Comparison of ENCODE assay signal across 8 cellular contexts in the genomic region with DNA sequence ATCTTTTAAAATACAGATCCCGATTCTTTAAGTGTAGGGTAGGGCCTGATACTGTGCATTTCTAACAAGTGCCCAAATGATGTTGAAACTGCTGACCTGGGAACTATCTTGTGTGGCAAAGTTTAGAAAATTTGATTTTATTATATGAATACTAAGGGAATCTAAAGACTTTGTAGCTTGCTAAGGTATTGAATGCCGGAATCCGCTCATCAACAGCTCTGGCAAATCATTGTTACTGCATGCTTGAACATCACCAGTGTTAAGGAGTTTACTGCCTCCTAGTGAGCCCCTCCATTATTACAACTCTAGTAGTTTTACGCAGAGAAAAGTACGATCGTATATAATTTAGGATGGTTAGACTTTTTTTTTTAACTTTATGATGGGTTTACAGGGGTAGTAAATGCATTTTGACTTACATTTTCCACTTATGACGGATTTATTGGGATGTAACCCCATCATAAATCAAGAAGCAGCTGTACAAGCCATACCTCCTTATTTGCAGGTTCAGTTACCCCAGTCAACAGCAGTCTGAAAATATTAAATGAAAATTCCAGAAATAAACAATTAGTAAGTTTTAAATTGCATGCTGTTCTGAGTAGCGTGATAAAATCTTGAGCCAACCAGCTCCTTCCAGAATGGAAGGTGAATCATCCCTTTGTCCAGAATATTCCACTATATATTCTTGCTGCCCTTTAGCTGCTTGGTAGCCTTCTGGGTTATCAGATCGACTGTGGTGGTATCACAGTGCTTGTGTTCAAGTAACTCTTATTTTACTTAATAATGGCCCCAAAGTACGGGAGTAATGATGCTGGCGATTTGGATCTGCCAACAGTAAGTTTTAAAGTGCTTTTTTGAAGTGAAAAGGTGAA. TPM values are rescaled to one million over a fixed set of nuclear protein-coding genes. Genes with fewer than 3 reads are reported as not detected.
A peak's percentile ranks its signal among the peaks of the same experiment; 100 is the strongest.
DNase-seq lines count a peak whose midpoint lies in the region; ATAC-seq lines count a peak whose summit lies in the region.

No MANE protein-coding gene starts in this region.

- peak overlapping the region; percentile 92 for H3K27ac Mint-ChIP-seq in activated T-helper 17 cell treated with anti-CD3 and anti-CD28 coated beads, Interleukin-2, amount 50 U/mL, for 72 hours
- H3K27ac Mint-ChIP-seq in natural killer cell treated with Interleukin-12 subunit alpha and Interleukin-12 subunit beta and Interleukin-15 and Interleukin-18, amount 100 ng/mL, for 72 hours, result peak overlapping the region; percentile 91 to 95

- peak; percentile 64 for ATAC-seq in GM21526 (IDR thresholded peaks at IDR 0.05; ENCODE audit: low FRiP score, unreplicated experiment)
- peak; percentile 42 for ATAC-seq in activated T-helper 17 cell treated with anti-CD3 and anti-CD28 coated beads, Interleukin-2, amount 50 U/mL, for 72 hours (replicated peaks)
- ATAC-seq in natural killer cell treated with Interleukin-12 subunit alpha and Interleukin-12 subunit beta and Interleukin-15 and Interleukin-18, amount 100 ng/mL, for 72 hours, result peak; percentile 74 to 79

- peaks cover 31% of the 10 kb centered on the region for H3K4me1 Mint-ChIP-seq in activated T-helper 17 cell treated with anti-CD3 and anti-CD28 coated beads, Interleukin-2, amount 50 U/mL, for 72 hours
- H3K4me1 Mint-ChIP-seq in natural killer cell treated with Interleukin-12 subunit alpha and Interleukin-12 subunit beta and Interleukin-15 and Interleukin-18, amount 100 ng/mL, for 72 hours (ENCODE audit: low read depth in 2 of 2), result peaks cover 23 to 37% of the 10 kb centered on the region in 2 donors

- H3K4me3 Mint-ChIP-seq in activated T-helper 17 cell treated with anti-CD3 and anti-CD28 coated beads, Interleukin-2, amount 50 U/mL, for 72 hours, result peak overlapping the region; percentile 88
- peak overlapping the region; percentile 92 for H3K4me3 Mint-ChIP-seq in natural killer cell treated with Interleukin-12 subunit alpha and Interleukin-12 subunit beta and Interleukin-15 and Interleukin-18, amount 100 ng/mL, for 72 hours

- DNase-seq in EH (ENCODE audit: low read depth) (peak; percentile 74), HT1080 (ENCODE audit: low read depth) (peak; percentile 69), NCI-H774 (lab: John Stamatoyannopoulos, UW) (peak; percentile 54), fibroblast of the conjunctiva (ENCODE audit: low read depth) (peak; percentile 79), ureter (ENCODE audit: low spot score) (no peak)
- DNase-seq in natural killer cell treated with Interleukin-12 subunit alpha and Interleukin-12 subunit beta and Interleukin-15 and Interleukin-18, amount 100 ng/mL, for 72 hours (ENCODE audit: low spot score), result no peak

- H3K9me3 Mint-ChIP-seq in activated T-helper 17 cell treated with anti-CD3 and anti-CD28 coated beads, Interleukin-2, amount 50 U/mL, for 72 hours, result no peaks in the 10 kb centered on the region
- H3K9me3 Mint-ChIP-seq in natural killer cell treated with Interleukin-12 subunit alpha and Interleukin-12 subunit beta and Interleukin-15 and Interleukin-18, amount 100 ng/mL, for 72 hours, result no peaks in the 10 kb centered on the region

- H3K36me3 Mint-ChIP-seq in activated T-helper 17 cell treated with anti-CD3 and anti-CD28 coated beads, Interleukin-2, amount 50 U/mL, for 72 hours (ENCODE audit: low read depth), result peaks cover 56% of the 10 kb centered on the region
- H3K36me3 Mint-ChIP-seq in natural killer cell treated with Interleukin-12 subunit alpha and Interleukin-12 subunit beta and Interleukin-15 and Interleukin-18, amount 100 ng/mL, for 72 hours, result peaks cover 12% of the 10 kb centered on the region

- H3K27me3 Mint-ChIP-seq in activated T-helper 17 cell treated with anti-CD3 and anti-CD28 coated beads, Interleukin-2, amount 50 U/mL, for 72 hours, result no peaks in the 10 kb centered on the region
- H3K27me3 Mint-ChIP-seq in natural killer cell treated with Interleukin-12 subunit alpha and Interleukin-12 subunit beta and Interleukin-15 and Interleukin-18, amount 100 ng/mL, for 72 hours, result no peaks in the 10 kb centered on the region

RNA-seq across cellular contexts. Expression of a gene that starts 0.9 kb away (rescaled TPM):
- total RNA-seq in HT1080 (2014; rRNA removed; shearing (Covaris generic)), result 23.7 and 24.1 TPM in 2 replicates
- 34.5 and 38.5 TPM in 2 replicates for polyA plus RNA-seq in HT1080 (2015; cell fraction: cytosol; rRNA removed)
- polyA plus RNA-seq in HT1080 (2015; cell fraction: nucleus; rRNA removed), result 22.8 and 28.6 TPM in 2 replicates
- total RNA-seq in activated T-helper 17 cell treated with anti-CD3 and anti-CD28 coated beads, Interleukin-2, amount 50 U/mL, for 72 hours, result 10 to 100 TPM; 27.9 to 37.3 TPM
- 10 to 100 TPM; 19.8 to 28.4 TPM for total RNA-seq in natural killer cell treated with Interleukin-12 subunit alpha and Interleukin-12 subunit beta and Interleukin-15 and Interleukin-18, amount 100 ng/mL, for 72 hours
- 17.2 TPM for total RNA-seq in ureter

RNA-seq across cellular contexts. Expression of a gene that starts 1.0 kb away (rescaled TPM):
- total RNA-seq in HT1080 (2014; rRNA removed; shearing (Covaris generic)), result 33.8 and 40.1 TPM in 2 replicates
- polyA plus RNA-seq in HT1080 (2015; cell fraction: cytosol; rRNA removed), result 44.3 and 47.2 TPM in 2 replicates
- polyA plus RNA-seq in HT1080 (2015; cell fraction: nucleus; rRNA removed), result 52.8 and 53.7 TPM in 2 replicates
- total RNA-seq in activated T-helper 17 cell treated with anti-CD3 and anti-CD28 coated beads, Interleukin-2, amount 50 U/mL, for 72 hours, result 10 to 100 TPM; 47.7 to 56.5 TPM
- total RNA-seq in natural killer cell treated with Interleukin-12 subunit alpha and Interleukin-12 subunit beta and Interleukin-15 and Interleukin-18, amount 100 ng/mL, for 72 hours, result 10 to 100 TPM; 15.9 to 23.5 TPM
- total RNA-seq in ureter, result 71.3 TPM

Comparison
In these comparisons a context has a peak if more than half of its experiments do, and no peak if none do; other contexts are left out.
1. DNase-seq: peak in EH (single experiment), HT1080 (single experiment), NCI-H774 (single experiment) and fibroblast of the conjunctiva (single experiment); none in natural killer cell treated with Interleukin-12 subunit alpha and Interleukin-12 subunit beta and Interleukin-15 and Interleukin-18, amount 100 ng/mL, for 72 hours (single experiment) and ureter (single experiment).
2. Peak in every context shown above with its lines, with median percentiles within 50 percentile points of each other: ATAC-seq.